ENCODE assay signal across 1 cellular context in the genomic region with DNA sequence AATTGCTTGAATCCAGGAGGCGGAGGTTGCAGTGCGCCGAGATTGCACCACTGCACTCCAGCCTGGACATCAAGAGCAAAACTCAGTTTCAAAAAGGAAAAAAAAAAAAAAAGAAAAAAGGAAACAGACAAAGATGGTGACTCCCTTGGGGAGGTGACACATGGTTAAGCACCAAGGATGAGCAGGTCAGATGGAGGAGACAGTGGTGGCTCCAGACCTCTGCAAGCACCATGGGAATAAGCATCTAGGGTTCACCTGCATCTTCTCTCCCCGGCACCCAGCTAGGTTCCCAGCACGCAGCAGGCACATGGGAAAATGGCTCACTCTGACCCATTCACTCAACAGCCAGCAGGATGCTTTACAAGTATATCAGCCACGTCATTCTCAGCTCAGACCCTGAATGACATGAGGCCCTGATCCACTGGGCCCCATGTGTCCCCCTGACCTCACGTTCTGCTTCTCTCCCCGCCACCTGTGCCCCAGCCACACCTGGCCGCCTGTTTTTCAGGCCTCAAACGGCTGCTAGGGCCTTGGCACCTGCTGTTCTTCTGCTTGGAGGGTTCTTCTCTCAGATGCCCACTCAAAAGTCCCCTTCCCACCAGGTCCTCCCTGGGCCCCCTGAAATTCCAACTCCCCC.
TF ChIP-seq lines count a peak whose summit lies in the region.

No MANE protein-coding gene starts in this region.

TF ChIP-seq in HepG2, 621 proteins besides CTCF, POLR2A, EP300 and RAD21:
- TF ChIP-seq, protein P1, sequence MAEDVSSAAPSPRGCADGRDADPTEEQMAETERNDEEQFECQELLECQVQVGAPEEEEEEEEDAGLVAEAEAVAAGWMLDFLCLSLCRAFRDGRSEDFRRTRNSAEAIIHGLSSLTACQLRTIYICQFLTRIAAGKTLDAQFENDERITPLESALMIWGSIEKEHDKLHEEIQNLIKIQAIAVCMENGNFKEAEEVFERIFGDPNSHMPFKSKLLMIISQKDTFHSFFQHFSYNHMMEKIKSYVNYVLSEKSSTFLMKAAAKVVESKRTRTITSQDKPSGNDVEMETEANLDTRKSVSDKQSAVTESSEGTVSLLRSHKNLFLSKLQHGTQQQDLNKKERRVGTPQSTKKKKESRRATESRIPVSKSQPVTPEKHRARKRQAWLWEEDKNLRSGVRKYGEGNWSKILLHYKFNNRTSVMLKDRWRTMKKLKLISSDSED (CRISPR knock-in tag; IDR thresholded peaks at IDR 0.05), result no peak
- TF ChIP-seq PAF1 (CRISPR knock-in tag; IDR thresholded peaks at IDR 0.05) (no peak), ZHX2 (IDR thresholded peaks at IDR 0.05; ENCODE audit: low read depth) (no peak), ZHX2 (CRISPR knock-in tag; IDR thresholded peaks at IDR 0.05; ENCODE audit: borderline replicate concordance) (no peak), SKIL (CRISPR knock-in tag; IDR thresholded peaks at IDR 0.05; ENCODE audit: borderline replicate concordance) (no peak)
